In genomic region chr1:32470991-32471694, GRCh38 we compare ENCODE assay signal across 11 cellular contexts. TPM values are rescaled to one million over a fixed set of nuclear protein-coding genes. Genes with fewer than 3 reads are reported as not detected.
DNase-seq lines count a peak whose midpoint lies in the region; ATAC-seq and TF ChIP-seq lines count a peak whose summit lies in the region.
"Had no signal": no experiment of that assay in that cellular context is flagged by ENCODE, and none has a peak within 500 bp of the region (broad histone marks: within the 10 kb centered on the region; RNA-seq: fewer than 3 reads in every experiment).

No MANE protein-coding gene starts in this region.

- no peak overlapping the region for H3K4me3 ChIP-seq in HAP-1
- H3K4me3 ChIP-seq in epithelial cell of proximal tubule (ENCODE audit: low read depth, low read length) = no peak overlapping the region

- peaks cover 14 to 29% (median 21%) of the 10 kb centered on the region in 3 donors for H3K27me3 Mint-ChIP-seq in naive B cell

- H3K4me1 Mint-ChIP-seq in naive B cell = peaks cover 0 to 2% (median 0%) of the 10 kb centered on the region in 3 donors

- no peaks in the 10 kb centered on the region for H3K9me3 ChIP-seq in HAP-1

- no peak overlapping the region for H3K27ac Mint-ChIP-seq in naive B cell
- H3K27ac Mint-ChIP-seq: stimulated activated naive CD8-positive, alpha-beta T cell treated with anti-CD3 and anti-CD28 coated beads, Interleukin-15, Interleukin-2, amounts not matched to agents 100 ng/mL and 50 ng/mL, for 24 hours had no signal

- no peaks in the 10 kb centered on the region; the same call in 1 of the 2 replicates for H3K36me3 ChIP-seq in HAP-1 (replicated peaks)

- no peaks in the 10 kb centered on the region for H3K4me1 ChIP-seq in HAP-1

- H3K9me3 Mint-ChIP-seq in naive B cell = peaks cover 0 to 2% (median 0%) of the 10 kb centered on the region in 7 donors
- H3K9me3 Mint-ChIP-seq: stimulated activated naive CD8-positive, alpha-beta T cell treated with anti-CD3 and anti-CD28 coated beads, Interleukin-15, Interleukin-2, amounts not matched to agents 100 ng/mL and 50 ng/mL, for 24 hours had no signal

- ATAC-seq in naive B cell (ENCODE audit: low read depth in 2 of 2) (peak; percentile 40 to 43), HG03571 (IDR thresholded peaks at IDR 0.05; ENCODE audit: unreplicated experiment) (no peak), HG02840 (IDR thresholded peaks at IDR 0.05; ENCODE audit: low FRiP score, unreplicated experiment) (no peak)
- ATAC-seq: sciatic nerve had no signal

- in situ Hi-C loops in HAP-1 (cut with MboI; ENCODE audit: low sequenced_read_pairs) = no loop called here

- peak; percentile 29 for TF ChIP-seq CTCF in epithelial cell of proximal tubule (conservative IDR thresholded peaks at IDR 0.05; ENCODE audit: low read depth, low read length)

- no peak overlapping the region for H3K4me3 Mint-ChIP-seq in naive B cell
- H3K4me3 Mint-ChIP-seq: stimulated activated naive CD8-positive, alpha-beta T cell treated with anti-CD3 and anti-CD28 coated beads, Interleukin-15, Interleukin-2, amounts not matched to agents 100 ng/mL and 50 ng/mL, for 24 hours had no signal

- H3K27me3 ChIP-seq in HAP-1 (ENCODE audit: low read depth) = no peaks in the 10 kb centered on the region

- DNase-seq in D341Med (ENCODE audit: low spot score) (peak; percentile 48), HAP-1 (ENCODE audit: low spot score in 2 of 2) (peak; percentile 56 to 79), epithelial cell of proximal tubule (ENCODE audit: low read depth) (no peak), naive B cell (peak; percentile 3), hippocampal formation (lab: John Stamatoyannopoulos, UW) (no peak), occipital lobe (lab: John Stamatoyannopoulos, UW) (no peak)
- DNase-seq: NCI-H2029 had no signal

- no peaks in the 10 kb centered on the region for H3K36me3 Mint-ChIP-seq in naive B cell

RNA-seq across cellular contexts. Expression of gene ZBTB8B, which starts 6.3 kb away (rescaled TPM):
- total RNA-seq in epithelial cell of proximal tubule (0.07 and 0.23 TPM in 2 replicates), occipital lobe (14.0 TPM)
- not detected for polyA plus RNA-seq in naive B cell (ENCODE audit: low read depth in 6 of 6)

Comparison
In these comparisons a context has a peak if more than half of its experiments do, and no peak if none do; other contexts are left out.
1. DNase-seq: peak in D341Med (single experiment), HAP-1 (2 of 2) and naive B cell (single experiment); none in epithelial cell of proximal tubule (single experiment), hippocampal formation (0 of 2) and occipital lobe (single experiment).
2. ATAC-seq: peak in naive B cell (2 of 2); none in HG03571 (single experiment) and HG02840 (single experiment).
3. RNA of gene ZBTB8B, which starts 6.3 kb away (total RNA-seq): 14.0 TPM in occipital lobe (single experiment); 0.07 to 0.23 TPM in epithelial cell of proximal tubule; every median in the first group is over 10 times any median in the second.